ENCODE assay signal across 8 cellular contexts in the genomic region with DNA sequence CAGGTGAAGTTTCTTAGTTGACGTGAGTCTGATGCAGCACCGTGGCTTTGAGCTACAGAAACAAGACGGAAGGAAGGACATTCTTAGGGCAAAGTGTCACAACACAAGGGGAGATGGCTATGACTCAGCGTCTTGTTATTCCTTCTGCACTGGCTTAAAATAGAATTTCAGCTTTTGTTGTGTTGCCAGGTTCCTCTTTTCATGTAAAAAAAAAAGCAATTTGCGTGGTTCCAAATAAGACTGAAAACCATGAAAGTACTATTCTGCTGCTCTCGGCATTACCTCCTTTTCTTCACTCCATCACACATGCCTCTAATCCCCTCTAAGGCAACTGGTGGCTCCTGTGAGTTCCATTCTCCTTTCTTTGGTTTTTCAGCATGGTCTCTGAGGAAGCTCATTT.
DNase-seq lines count a peak whose midpoint lies in the region; ATAC-seq and TF ChIP-seq lines count a peak whose summit lies in the region.

No MANE protein-coding gene starts in this region.

- no peak for TF ChIP-seq POLR2A in Peyer's patch (IDR thresholded peaks at IDR 0.05)

- no peak overlapping the region for H3K9ac ChIP-seq in endodermal cell (ENCODE audit: extremely low read depth, low read length, poor library complexity, severe bottlenecking)

- TF ChIP-seq CTCF in endodermal cell (conservative IDR thresholded peaks at IDR 0.05) (no peak), neutrophil (IDR thresholded peaks at IDR 0.05) (peak; percentile 16), Peyer's patch (IDR thresholded peaks at IDR 0.05) (no peak)

- 46 to 64% methylated on average over 6 of the region's 6 CpGs for WGBS in endodermal cell (ENCODE audit: insufficient coverage in 1 of 2, insufficient read length in 1 of 2), 2 experiments

- no peaks in the 10 kb centered on the region for H3K9me3 ChIP-seq in endodermal cell (ENCODE audit: control insufficient read depth, low read length)
- H3K9me3 ChIP-seq in neutrophil = no peaks in the 10 kb centered on the region
- H3K9me3 ChIP-seq in Peyer's patch = no peaks in the 10 kb centered on the region
- no peaks in the 10 kb centered on the region for H3K9me3 ChIP-seq in CD8-positive, alpha-beta memory T cell (ENCODE audit: low read length)

- peak; percentile 81 for DNase-seq in EL
- DNase-seq in NOMO-1 treated with DMSO at 0.1 percent for 48 hours (lab: John Stamatoyannopoulos, UW; ENCODE audit: unreplicated experiment) = peak; percentile 98
- no peak for DNase-seq in endodermal cell
- DNase-seq in mesenteric fat pad (ENCODE audit: low spot score) = no peak
- no peak for DNase-seq in Peyer's patch
- no peak for DNase-seq in CD8-positive, alpha-beta memory T cell

- peaks cover 21% of the 10 kb centered on the region for H3K36me3 Mint-ChIP-seq in endodermal cell (ENCODE audit: low read depth)
- H3K36me3 Mint-ChIP-seq in CD8-positive, alpha-beta memory T cell = no peaks in the 10 kb centered on the region

- no peaks in the 10 kb centered on the region for H3K9me3 Mint-ChIP-seq in endodermal cell
- no peaks in the 10 kb centered on the region for H3K9me3 Mint-ChIP-seq in CD8-positive, alpha-beta memory T cell

- peaks cover 18% of the 10 kb centered on the region for H3K4me1 Mint-ChIP-seq in endodermal cell
- H3K4me1 Mint-ChIP-seq in CD8-positive, alpha-beta memory T cell = no peaks in the 10 kb centered on the region

- H3K36me3 ChIP-seq in endodermal cell (ENCODE audit: control insufficient read depth, insufficient read depth, low read length) = no peaks in the 10 kb centered on the region
- H3K36me3 ChIP-seq in neutrophil = no peaks in the 10 kb centered on the region
- H3K36me3 ChIP-seq in Peyer's patch = no peaks in the 10 kb centered on the region
- H3K36me3 ChIP-seq in CD8-positive, alpha-beta memory T cell (ENCODE audit: insufficient read depth, low read length) = no peaks in the 10 kb centered on the region

- ATAC-seq in HG03108 (IDR thresholded peaks at IDR 0.05; ENCODE audit: unreplicated experiment) = no peak

- H3K27me3 ChIP-seq in endodermal cell (ENCODE audit: control insufficient read depth, insufficient read depth, low read length, poor library complexity, severe bottlenecking) = no peaks in the 10 kb centered on the region
- no peaks in the 10 kb centered on the region for H3K27me3 ChIP-seq in neutrophil
- H3K27me3 ChIP-seq in Peyer's patch = no peaks in the 10 kb centered on the region
- H3K27me3 ChIP-seq in CD8-positive, alpha-beta memory T cell (ENCODE audit: insufficient read depth, low read length, poor library complexity, severe bottlenecking) = no peaks in the 10 kb centered on the region

- H3K4me3 Mint-ChIP-seq in endodermal cell = no peak overlapping the region
- no peak overlapping the region for H3K4me3 Mint-ChIP-seq in CD8-positive, alpha-beta memory T cell

- H3K27ac ChIP-seq in endodermal cell (ENCODE audit: low read depth, low read length) (no peak overlapping the region), neutrophil (peak overlapping the region; percentile 82), Peyer's patch (peak overlapping the region in 2 of 4 donors; percentile 72 to 82)
- H3K27ac ChIP-seq in CD8-positive, alpha-beta memory T cell (ENCODE audit: low read depth, low read length) = no peak overlapping the region

- peak overlapping the region; percentile 48 for H3K27ac Mint-ChIP-seq in endodermal cell
- no peak overlapping the region for H3K27ac Mint-ChIP-seq in CD8-positive, alpha-beta memory T cell

- CTCF ChIA-PET in CD8-positive, alpha-beta memory T cell (lab: Charles Lee) = no interaction called here

- H3K4me1 ChIP-seq in endodermal cell (ENCODE audit: control insufficient read depth, insufficient read depth, low read length) = peaks cover 6% of the 10 kb centered on the region
- peaks cover 59 to 71% of the 10 kb centered on the region in 2 experiments for H3K4me1 ChIP-seq in neutrophil (ENCODE audit: control insufficient read depth in 1 of 2, insufficient read depth in 1 of 2, low read depth in 1 of 2, low read length in 1 of 2)
- peaks cover 0 to 18% (median 0%) of the 10 kb centered on the region in 4 donors for H3K4me1 ChIP-seq in Peyer's patch
- H3K4me1 ChIP-seq in CD8-positive, alpha-beta memory T cell (ENCODE audit: insufficient read depth, low read length) = no peaks in the 10 kb centered on the region

- H3K4me3 ChIP-seq in endodermal cell (ENCODE audit: low read length) (no peak overlapping the region), neutrophil (ENCODE audit: low read depth in 1 of 2, low read length in 1 of 2) (peak overlapping the region; percentile 44 to 55), Peyer's patch (no peak overlapping the region)
- no peak overlapping the region for H3K4me3 ChIP-seq in CD8-positive, alpha-beta memory T cell (ENCODE audit: low read length)

- POLR2A ChIA-PET in CD8-positive, alpha-beta memory T cell (lab: Charles Lee) = no interaction called here

- no peaks in the 10 kb centered on the region for H3K27me3 Mint-ChIP-seq in endodermal cell (ENCODE audit: insufficient read depth)
- peaks cover 8 to 39% of the 10 kb centered on the region in 2 donors for H3K27me3 Mint-ChIP-seq in CD8-positive, alpha-beta memory T cell

Comparison
In these comparisons a context has a peak if more than half of its experiments do, and no peak if none do; other contexts are left out.
1. DNase-seq: peak in EL (single experiment) and NOMO-1 treated with DMSO at 0.1 percent for 48 hours (single experiment); none in endodermal cell (single experiment), mesenteric fat pad (single experiment), Peyer's patch (0 of 3) and CD8-positive, alpha-beta memory T cell (0 of 5).
2. H3K4me3 ChIP-seq: peak in neutrophil (2 of 2); none in endodermal cell (single experiment), Peyer's patch (0 of 4) and CD8-positive, alpha-beta memory T cell (single experiment).